Comparison of ENCODE assay signal across 8 cellular contexts in the genomic region with DNA sequence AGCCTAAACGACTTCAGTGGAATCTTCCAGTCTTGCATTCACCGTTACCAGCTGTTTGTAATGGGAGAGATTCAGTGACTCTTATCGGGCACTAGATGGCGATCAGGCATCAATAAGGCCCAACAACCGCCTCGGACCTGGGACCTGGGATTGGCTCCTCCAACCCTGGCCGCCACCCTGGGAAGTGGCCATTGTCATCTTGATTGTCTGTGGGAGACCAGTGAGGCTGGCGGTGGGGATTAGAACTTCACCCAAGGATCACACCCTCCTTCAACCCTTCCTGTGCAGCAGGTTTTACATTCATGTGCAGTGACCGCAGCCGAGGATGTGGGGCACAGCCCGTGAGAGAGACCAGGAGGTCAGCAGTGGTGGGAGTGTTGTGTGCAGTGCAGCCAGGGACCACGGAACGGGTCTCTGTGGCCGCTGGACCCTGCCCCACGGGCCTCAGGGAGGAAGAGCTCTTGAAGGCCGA.
DNase-seq lines count a peak whose midpoint lies in the region; ATAC-seq, FAIRE-seq and TF ChIP-seq lines count a peak whose summit lies in the region.

No MANE protein-coding gene starts in this region.

- H3K9me3 ChIP-seq in Karpas-422 (ENCODE audit: low read length) (no peaks in the 10 kb centered on the region), parathyroid adenoma (ENCODE audit: control insufficient read depth, low read length) (no peaks in the 10 kb centered on the region), vagina (no peaks in the 10 kb centered on the region)

- TF ChIP-seq CTCF in GM12872 (IDR thresholded peaks at IDR 0.05; ENCODE audit: insufficient read depth, low read depth, low read length) (peak; percentile 70), parathyroid adenoma (IDR thresholded peaks at IDR 0.05) (peak; percentile 62), vagina (IDR thresholded peaks at IDR 0.05) (peak; percentile 60 to 70 (median 65))

- TF ChIP-seq POLR2A in vagina (IDR thresholded peaks at IDR 0.05) = no peak

- H3K27me3 ChIP-seq in Karpas-422 (ENCODE audit: low read length) = peaks cover 3% of the 10 kb centered on the region; the same call in 1 of the 2 replicates
- H3K27me3 ChIP-seq in parathyroid adenoma (ENCODE audit: control insufficient read depth, insufficient read depth, low read length) = no peaks in the 10 kb centered on the region
- H3K27me3 ChIP-seq in vagina = no peaks in the 10 kb centered on the region

- no peak for ATAC-seq in GM18520 (IDR thresholded peaks at IDR 0.05; ENCODE audit: unreplicated experiment)

- H3K4me2 ChIP-seq in Karpas-422 (ENCODE audit: low read depth, low read length, poor library complexity, severe bottlenecking) = no peak overlapping the region
- no peak overlapping the region for H3K4me2 ChIP-seq in parathyroid adenoma (ENCODE audit: low read length)

- DNase-seq in Karpas-422 (peak; percentile 73), RPMI7951 (ENCODE audit: low read depth) (peak; percentile 97), frontal cortex (ENCODE audit: low spot score in 2 of 2) (peak; percentile 12 to 66), vagina (ENCODE audit: extremely low spot score in 2 of 2) (peak in 1 of 2 donors; percentile 83)
- DNase-seq in activated effector memory CD4-positive, alpha-beta T cell treated with anti-CD3 and anti-CD28 coated beads, Interleukin-2, amount 50 U/mL, for 16 hours = peak; percentile 76

- no peaks in the 10 kb centered on the region for H3K36me3 ChIP-seq in Karpas-422 (ENCODE audit: insufficient read depth, low read length)
- H3K36me3 ChIP-seq in parathyroid adenoma (ENCODE audit: control insufficient read depth, insufficient read depth, low read length) = no peaks in the 10 kb centered on the region
- H3K36me3 ChIP-seq in vagina = no peaks in the 10 kb centered on the region

- no peaks in the 10 kb centered on the region for H3K9me2 ChIP-seq in Karpas-422 (replicated peaks; ENCODE audit: insufficient read depth, low read length)

- H4K20me1 ChIP-seq in Karpas-422 (ENCODE audit: insufficient read depth, low read depth, low read length) = no peaks in the 10 kb centered on the region

- no peaks in the 10 kb centered on the region for H3K4me1 ChIP-seq in Karpas-422 (ENCODE audit: low read length)
- no peaks in the 10 kb centered on the region for H3K4me1 ChIP-seq in parathyroid adenoma
- H3K4me1 ChIP-seq in vagina = no peaks in the 10 kb centered on the region

- intact Hi-C loops in vagina (cut with DNase I) = no loop called here

- no peak overlapping the region for H3K27ac ChIP-seq in Karpas-422 (ENCODE audit: low read length)
- no peak overlapping the region for H3K27ac ChIP-seq in parathyroid adenoma
- no peak overlapping the region for H3K27ac ChIP-seq in vagina

- no peaks in the 10 kb centered on the region for H3K79me2 ChIP-seq in Karpas-422 (ENCODE audit: low read length)
- H3K79me2 ChIP-seq in parathyroid adenoma = no peaks in the 10 kb centered on the region

- no peak for FAIRE-seq in frontal cortex (lab: Jason Lieb, UNC)

- H2AFZ ChIP-seq in Karpas-422 (ENCODE audit: low read length) = no peak overlapping the region
- peak overlapping the region; percentile 34 for H2AFZ ChIP-seq in parathyroid adenoma

- H3K9ac ChIP-seq in Karpas-422 (ENCODE audit: low read length) (no peak overlapping the region), parathyroid adenoma (no peak overlapping the region)

- H3K4me3 ChIP-seq in Karpas-422 (ENCODE audit: low read length) (no peak overlapping the region), parathyroid adenoma (ENCODE audit: low read depth, low read length) (no peak overlapping the region), vagina (no peak overlapping the region)
